In genomic region chr9:70450735-70451134, GRCh38 we compare ENCODE assay signal across 34 cellular contexts. TPM values are rescaled to one million over a fixed set of nuclear protein-coding genes. Genes with fewer than 3 reads are reported as not detected.
"Had no signal": no experiment of that assay in that cellular context is flagged by ENCODE, and none has a peak within 500 bp of the region (broad histone marks: within the 10 kb centered on the region; RNA-seq: fewer than 3 reads in every experiment).

No MANE protein-coding gene starts in this region.

- H3K9me3 ChIP-seq: adrenal gland, ascending aorta, body of pancreas, breast epithelium had no signal

- H3K27ac ChIP-seq: adrenal gland, ascending aorta, body of pancreas, brain microvascular endothelial cell, breast epithelium, cardiac muscle cell had no signal

- DNase-seq: activated effector memory CD4-positive, alpha-beta T cell treated with anti-CD3 and anti-CD28 coated beads, Interleukin-2, amount 50 U/mL, for 16 hours; activated effector memory CD4-positive, alpha-beta T cell treated with Interleukin-2 at 50 U/mL for 16 hours; activated gamma-delta T cell; activated gamma-delta T cell treated with Interleukin-2 at 50 U/mL for 16 hours; activated naive CD4-positive, alpha-beta T cell; activated naive CD4-positive, alpha-beta T cell treated with anti-CD3 and anti-CD28 coated beads for 36 hours; activated naive CD4-positive, alpha-beta T cell treated with anti-CD3 and anti-CD28 coated beads, Interleukin-2, amount 10 ng/mL, durations not matched to agents 7 days and 5 days; activated naive CD4-positive, alpha-beta T cell treated with anti-CD3 and anti-CD28 coated beads, Interleukin-2, amount 50 U/mL, for 16 hours; activated naive CD4-positive, alpha-beta T cell treated with Interleukin-2 at 50 U/mL for 16 hours; activated naive CD8-positive, alpha-beta T cell treated with anti-CD3 and anti-CD28 coated beads for 36 hours; activated naive CD8-positive, alpha-beta T cell treated with anti-CD3 and anti-CD28 coated beads, Interleukin-2, amount 10 ng/mL, durations not matched to agents 7 days and 5 days; activated naive CD8-positive, alpha-beta T cell treated with anti-CD3 and anti-CD28 coated beads, Interleukin-2, amount 50 U/mL, for 24 hours; activated T-cell treated with anti-CD3 and anti-CD28 coated beads, Interleukin-2, amount 50 U/mL, for 1 hour; activated T-cell treated with anti-CD3 and anti-CD28 coated beads, Interleukin-2, amount 50 U/mL, for 24 hours; activated T-cell treated with anti-CD3 and anti-CD28 coated beads, Interleukin-2, amount 50 U/mL, for 4 hours; activated T-cell treated with anti-CD3 and anti-CD28 coated beads, Interleukin-2, amount 50 U/mL, for 48 hours; activated T-cell treated with anti-CD3 and anti-CD28 coated beads, Interleukin-2, amount 50 U/mL, for 72 hours; adrenal gland; amniotic stem cell; amygdala; anterior cingulate cortex; aorta; body of pancreas; brain microvascular endothelial cell; caudate nucleus; central memory CD4-positive, alpha-beta T cell; cerebellar nuclear complex had no signal

- H3K4me3 ChIP-seq: adrenal gland, ascending aorta, body of pancreas, breast epithelium, cardiac muscle cell had no signal

- ATAC-seq: activated naive CD4-positive, alpha-beta T cell treated with anti-CD3 and anti-CD28 coated beads, Interleukin-2, amount 50 U/mL, for 72 hours; activated naive CD8-positive, alpha-beta T cell treated with anti-CD3 and anti-CD28 coated beads, Interleukin-2, amount 50 U/mL, for 24 hours; activated T-cell treated with anti-CD3 and anti-CD28 coated beads, Interleukin-2, amount 50 U/mL, for 4 hours; activated T-cell treated with anti-CD3 and anti-CD28 coated beads, Interleukin-2, amount 50 U/mL, for 72 hours; activated T-helper 17 cell treated with anti-CD3 and anti-CD28 coated beads, Interleukin-2, amount 50 U/mL, for 72 hours; body of pancreas had no signal

- H3K27me3 ChIP-seq: adrenal gland, ascending aorta, body of pancreas, brain microvascular endothelial cell, breast epithelium, cardiac muscle cell had no signal

- H3K4me1 ChIP-seq: adrenal gland, breast epithelium had no signal

- H3K36me3 ChIP-seq: adrenal gland, ascending aorta, brain microvascular endothelial cell, breast epithelium, cardiac muscle cell had no signal

- FAIRE-seq: astrocyte, bronchial epithelial cell had no signal

RNA-seq across cellular contexts. Expression of gene KLF9, which starts 36.3 kb away (rescaled TPM):
- polyA plus RNA-seq: cardiac muscle cell had no signal
